ENCODE assay signal across 9 cellular contexts in genomic region chr16:69724981-69725479, GRCh38. TPM values are rescaled to one million over a fixed set of nuclear protein-coding genes. Genes with fewer than 3 reads are reported as not detected.
DNase-seq lines count a peak whose midpoint lies in the region; TF ChIP-seq lines count a peak whose summit lies in the region.
"Had no signal": no experiment of that assay in that cellular context is flagged by ENCODE, and none has a peak within 500 bp of the region (broad histone marks: within the 10 kb centered on the region; RNA-seq: fewer than 3 reads in every experiment).

No MANE protein-coding gene starts in this region.

- peaks cover 0 to 2% (median 0%) of the 10 kb centered on the region in 3 donors for H3K36me3 ChIP-seq in skeletal muscle tissue (ENCODE audit: control insufficient read depth in 3 of 3, insufficient read depth in 3 of 3, low read length in 3 of 3)

- H3K27me3 ChIP-seq in skeletal muscle tissue (ENCODE audit: control insufficient read depth in 3 of 3, insufficient read depth in 3 of 3, low read length in 3 of 3) = no peaks in the 10 kb centered on the region

- POLR2A ChIA-PET in RWPE1 (lab: Yijun Ruan, JAX; ENCODE audit: low non-redundant PET) = interaction anchor here (0.6 to 1.0 kb wide), 3 partner anchors 9 to 19 kb away, joined by 3 read pairs; no protein-coding TSS in a partner anchor

- CTCF ChIA-PET in RWPE1 (lab: Yijun Ruan, JAX) = interaction anchor here (0.6 to 1.4 kb wide), 2 partner anchors 30 to 32 kb away, joined by 4 to 7 read pairs; partner anchors contain the start of gene NOB1

- H3K27ac ChIP-seq in RWPE1 = peak overlapping the region; percentile 98
- peak overlapping the region; percentile 66 for H3K27ac ChIP-seq in skeletal muscle tissue (ENCODE audit: low read depth, low read length)

- H3K4me3 ChIP-seq in fibroblast of mammary gland (ENCODE audit: control insufficient read depth, low read depth, low read length) = peak overlapping the region; percentile 84
- peak overlapping the region in 1 of 3 donors; percentile 78 for H3K4me3 ChIP-seq in skeletal muscle tissue (ENCODE audit: low read length in 3 of 3)

- H3K9me3 ChIP-seq in skeletal muscle tissue (ENCODE audit: control insufficient read depth in 3 of 3, low read length in 3 of 3) = no peaks in the 10 kb centered on the region

- H3K4me1 ChIP-seq in skeletal muscle tissue (ENCODE audit: control insufficient read depth in 3 of 3, insufficient read depth in 3 of 3, low read length in 3 of 3) = peaks cover 17 to 25% (median 18%) of the 10 kb centered on the region in 3 donors

- peak; percentile 26 for DNase-seq in DMS 273 (lab: John Stamatoyannopoulos, UW; ENCODE audit: unreplicated experiment)
- no peak for DNase-seq in DMS 273 treated with DMSO at 0.1 percent for 48 hours (lab: John Stamatoyannopoulos, UW)
- no peak for DNase-seq in RWPE1 (ENCODE audit: low spot score)
- DNase-seq in fibroblast of mammary gland (ENCODE audit: low read depth) = no peak
- DNase-seq in DMS79 treated with DMSO at 0.1 percent for 48 hours (lab: John Stamatoyannopoulos, UW) = no peak
- DNase-seq in mesenteric fat pad (ENCODE audit: low spot score) = no peak
- DNase-seq in cerebellar nuclear complex (lab: John Stamatoyannopoulos, UW) = no peak
- DNase-seq: 8988T had no signal

- TF ChIP-seq CTCF in RWPE1 (conservative IDR thresholded peaks at IDR 0.05; ENCODE audit: low read depth) = no peak
- TF ChIP-seq CTCF in fibroblast of mammary gland (conservative IDR thresholded peaks at IDR 0.05; ENCODE audit: control insufficient read depth, insufficient read depth, low read depth, low read length) = no peak

- H3K9ac ChIP-seq in skeletal muscle tissue (ENCODE audit: low read depth in 1 of 3, low read length in 3 of 3) = no peak overlapping the region

RNA-seq across cellular contexts. Expression of gene NQO1, which starts 1.3 kb away (rescaled TPM):
- total RNA-seq in skeletal muscle tissue = 5.7 TPM
- total RNA-seq in mesenteric fat pad = 270 TPM

RNA-seq across cellular contexts. Expression of gene NOB1, which starts 29.7 kb away (rescaled TPM):
- total RNA-seq in skeletal muscle tissue = 17.2 TPM
- total RNA-seq in mesenteric fat pad = 41.8 TPM

RNA-seq across cellular contexts. Expression of gene WWP2, which starts 37.1 kb away (rescaled TPM):
- total RNA-seq in skeletal muscle tissue (14.1 TPM), mesenteric fat pad (43.0 TPM)

Comparison
In these comparisons a context has a peak if more than half of its experiments do, and no peak if none do; other contexts are left out.
1. RNA of gene NQO1, which starts 1.3 kb away (total RNA-seq): 270 TPM in mesenteric fat pad (single experiment); 5.7 TPM in skeletal muscle tissue (single experiment); every median in the first group is over 10 times any median in the second.